In genomic region chr5:43227655-43228054, GRCh38 we compare ENCODE assay signal across 9 cellular contexts. TPM values are rescaled to one million over a fixed set of nuclear protein-coding genes. Genes with fewer than 3 reads are reported as not detected.
DNase-seq lines count a peak whose midpoint lies in the region; ATAC-seq, FAIRE-seq and TF ChIP-seq lines count a peak whose summit lies in the region.
"Had no signal": no experiment of that assay in that cellular context is flagged by ENCODE, and none has a peak within 500 bp of the region (broad histone marks: within the 10 kb centered on the region; RNA-seq: fewer than 3 reads in every experiment).

No MANE protein-coding gene starts in this region.

- no peak overlapping the region for H3K18ac ChIP-seq in H1 (ENCODE audit: extremely low read depth, low read length)

- no peak overlapping the region for H3K27ac ChIP-seq in H1 (ENCODE audit: low read depth, low read length)

- no peaks in the 10 kb centered on the region for H3K9me3 ChIP-seq in H1 (ENCODE audit: insufficient read depth in 2 of 2, low read depth in 1 of 2, low read length in 1 of 2)

- POLR2A ChIA-PET in H1 (lab: Charles Lee; ENCODE audit: partially characterized antibody), result no interaction called here

- no peak overlapping the region for H2BK15ac ChIP-seq in H1 (ENCODE audit: low read length)

- H3K27me3 ChIP-seq in H1 (replicated peaks in 1 of 4; ENCODE audit: control insufficient read depth in 3 of 4, extremely low read depth in 1 of 4, insufficient read depth in 3 of 4, low read length in 3 of 4), result no peaks in the 10 kb centered on the region

- H3K4me3 ChIP-seq in NB4 (ENCODE audit: low read depth, low read length) (no peak overlapping the region), H1 (ENCODE audit: extremely low read depth in 1 of 4, insufficient read depth in 2 of 4, low read depth in 3 of 4, low read length in 4 of 4) (no peak overlapping the region)

- no peak overlapping the region for H3K4me2 ChIP-seq in H1 (ENCODE audit: insufficient read depth in 1 of 2, low read depth in 2 of 2, low read length in 2 of 2)

- no peak overlapping the region for H3K56ac ChIP-seq in H1 (replicated peaks; ENCODE audit: insufficient read length, low read depth, low read length)

- TF ChIP-seq POLR2A in NB4 (IDR thresholded peaks at IDR 0.05; ENCODE audit: extremely low read depth, insufficient read length) (no peak), H1 (IDR thresholded peaks at IDR 0.05; ENCODE audit: control extremely low read depth in 1 of 2, low read depth in 2 of 2, low read length in 2 of 2) (no peak)

- no peak overlapping the region for H4K91ac ChIP-seq in H1 (replicated peaks; ENCODE audit: insufficient read length, low read length)

- no peak for TF ChIP-seq EP300 in H1 (IDR thresholded peaks at IDR 0.05; ENCODE audit: borderline replicate concordance in 1 of 2, low read depth in 2 of 2, low read length in 2 of 2)

- no peak overlapping the region for H2BK12ac ChIP-seq in H1 (ENCODE audit: low read depth, low read length)

- no peaks in the 10 kb centered on the region for H3K79me2 ChIP-seq in H1 (ENCODE audit: control insufficient read depth in 1 of 2, insufficient read depth in 2 of 2, low read length in 2 of 2)

- H3K14ac ChIP-seq in H1 (ENCODE audit: insufficient read length), result no peak overlapping the region

- ATAC-seq in GM21381 (IDR thresholded peaks at IDR 0.05; ENCODE audit: unreplicated experiment), result no peak
- ATAC-seq in HG03196 (IDR thresholded peaks at IDR 0.05; ENCODE audit: unreplicated experiment), result no peak

- no peak overlapping the region for H2BK120ac ChIP-seq in H1 (replicated peaks; ENCODE audit: low read depth, low read length)

- H3K79me1 ChIP-seq in H1 (ENCODE audit: low read depth, low read length), result no peaks in the 10 kb centered on the region

- H4K5ac ChIP-seq in H1 (ENCODE audit: insufficient read length, low read depth, low read length), result no peak overlapping the region

- DNase-seq in NCI-H146 (lab: John Stamatoyannopoulos, UW) (peak; percentile 15), NCI-H146 treated with DMSO at 0.1 percent for 48 hours (lab: John Stamatoyannopoulos, UW; ENCODE audit: unreplicated experiment) (no peak), NB4 (ENCODE audit: low read depth) (peak; percentile 37), H1 (ENCODE audit: low read depth in 1 of 2, low spot score in 2 of 2) (no peak), renal cortical epithelial cell (ENCODE audit: low read depth) (peak; percentile 49), GF-D8 (lab: John Stamatoyannopoulos, UW) (no peak)
- DNase-seq: head of caudate nucleus had no signal

- H2AK5ac ChIP-seq in H1 (ENCODE audit: low read depth, low read length), result no peak overlapping the region

- no peaks in the 10 kb centered on the region for H4K20me1 ChIP-seq in H1 (replicated peaks in 1 of 2; ENCODE audit: control insufficient read depth in 1 of 2, insufficient read depth in 2 of 2, low read length in 2 of 2)

- H3K4ac ChIP-seq in H1 (replicated peaks; ENCODE audit: insufficient read length, low read depth, low read length), result no peak overlapping the region

- TF ChIP-seq CTCF in NB4 (IDR thresholded peaks at IDR 0.05; ENCODE audit: low read depth, low read length), result peak; percentile 35
- peak in 1 of 3 experiments; percentile 34; a peak in 2 of 4 replicates for TF ChIP-seq CTCF in H1 (IDR thresholded peaks at IDR 0.05; ENCODE audit: control extremely low read depth in 1 of 3, insufficient read depth in 1 of 3, low read depth in 1 of 3, low read length in 3 of 3)

- peak; percentile 54 to 57 for TF ChIP-seq RAD21 in H1 (IDR thresholded peaks at IDR 0.05 in 1 of 2, conservative IDR thresholded peaks at IDR 0.05 in 1 of 2; ENCODE audit: low read depth in 2 of 2, low read length in 2 of 2)

- H3K36me3 ChIP-seq in H1 (ENCODE audit: control insufficient read depth in 2 of 4, insufficient read depth in 4 of 4, low read length in 3 of 4), result no peaks in the 10 kb centered on the region

- H2AFZ ChIP-seq in H1 (ENCODE audit: low read length), result no peak overlapping the region

- H3K23ac ChIP-seq in H1 (ENCODE audit: insufficient read length), result no peak overlapping the region

- H2BK5ac ChIP-seq in H1 (ENCODE audit: low read depth, low read length), result no peak overlapping the region

- no peak overlapping the region for H4K8ac ChIP-seq in H1 (ENCODE audit: extremely low read depth, insufficient read depth, low read length)

- CTCF ChIA-PET in H1 (lab: Charles Lee; ENCODE audit: partially characterized antibody), result interaction anchor here (0.7 to 6.2 kb wide), 11 partner anchors 9 to 296 kb away, joined by 3 to 46 read pairs (median 4); no protein-coding TSS in a partner anchor

- no peaks in the 10 kb centered on the region for H3K4me1 ChIP-seq in H1 (replicated peaks in 1 of 4; ENCODE audit: control insufficient read depth in 3 of 4, insufficient read depth in 4 of 4, low read length in 3 of 4)

- no peak for FAIRE-seq in H1 (lab: Jason Lieb, UNC)

- no peaks in the 10 kb centered on the region for H3K23me2 ChIP-seq in H1 (ENCODE audit: low read depth, low read length)

- H2BK20ac ChIP-seq in H1 (ENCODE audit: low read length), result no peak overlapping the region

- H3K9ac ChIP-seq in H1 (replicated peaks in 1 of 4; ENCODE audit: extremely low read depth in 1 of 4, low read depth in 3 of 4, low read length in 3 of 4), result no peak overlapping the region

- WGBS in H1 (ENCODE audit: extremely low coverage in 1 of 2, insufficient coverage in 1 of 2, insufficient read length in 1 of 2, insufficient replicate concordance in 2 of 2, low coverage in 1 of 2, low lambda C conversion rate in 2 of 2, missing lambda C conversion rate in 1 of 2), 2 experiments, result 76% methylated on average over 1 of the region's 1 CpG; no CpG with 5 or more reads in 1 of the 2 experiments

TF ChIP-seq in H1, 55 proteins besides CTCF, POLR2A, EP300 and RAD21 (continues in another document):
- TF ChIP-seq RBBP5 (IDR thresholded peaks at IDR 0.05; ENCODE audit: borderline replicate concordance, low read depth, low read length), result no peak
- no peak for TF ChIP-seq CBX5 (IDR thresholded peaks at IDR 0.05; ENCODE audit: low read depth, low read length)
- no peak for TF ChIP-seq RFX5 (IDR thresholded peaks at IDR 0.05; ENCODE audit: borderline replicate concordance, low read depth, low read length)
- TF ChIP-seq EZH2 (IDR thresholded peaks at IDR 0.05; ENCODE audit: low read depth, low read length, severe bottlenecking), result no peak
- TF ChIP-seq POLR2AphosphoS5 (IDR thresholded peaks at IDR 0.05; ENCODE audit: low read depth, low read length), result no peak
- TF ChIP-seq SUZ12 (IDR thresholded peaks at IDR 0.05; ENCODE audit: low read length), result no peak
- TF ChIP-seq PHF8 (conservative IDR thresholded peaks at IDR 0.05; ENCODE audit: low read depth, low read length), result no peak
- TF ChIP-seq TBP (IDR thresholded peaks at IDR 0.05; ENCODE audit: low read depth, low read length), result no peak
- no peak for TF ChIP-seq CHD2 (IDR thresholded peaks at IDR 0.05; ENCODE audit: low read length)
- no peak for TF ChIP-seq SIRT6 (IDR thresholded peaks at IDR 0.05; ENCODE audit: low read length)
- no peak for TF ChIP-seq BCL11A (IDR thresholded peaks at IDR 0.05; ENCODE audit: low read depth in 2 of 2, low read length in 2 of 2)
- no peak for TF ChIP-seq CBX8 (IDR thresholded peaks at IDR 0.05; ENCODE audit: borderline replicate concordance, low read depth, low read length)
- no peak for TF ChIP-seq SP1 (IDR thresholded peaks at IDR 0.05; ENCODE audit: low read depth, low read length)

RNA-seq across cellular contexts. Expression of gene NIM1K, which starts 35.6 kb away (rescaled TPM):
- not detected in 2 replicates for total RNA-seq in H1 (2021; fragmentation: NEBNext Ultra II Directional; extraction: Animal tissue kit (Norgen Biotek cat#: 25700))
- polyA plus RNA-seq in H1 (2011; rRNA removed), result not detected in 2 replicates
- 0.03 TPM for polyA plus RNA-seq in H1 (2011; cell fraction: cytosol; rRNA removed)
- 0.16 TPM for polyA plus RNA-seq in H1 (2011; cell fraction: nucleus; rRNA removed)
- not detected in 4 replicates for polyA plus RNA-seq in H1 (2012, experiment 1 of 2)
- not detected for polyA plus RNA-seq in H1 (2012, experiment 2 of 2)
- polyA plus RNA-seq in H1 (2013, experiment 1 of 2), result not detected
- 0.02 TPM for polyA plus RNA-seq in H1 (2013, experiment 2 of 2)
- polyA minus RNA-seq in H1 (2011; rRNA and poly(A)+ RNA removed), result not detected in 2 replicates
- not detected for polyA minus RNA-seq in H1 (2011; cell fraction: cytosol; rRNA and poly(A)+ RNA removed)
- not detected for polyA minus RNA-seq in H1 (2011; cell fraction: nucleus; rRNA and poly(A)+ RNA removed)
- total RNA-seq in renal cortical epithelial cell, result 0.80 TPM in 1 of 2 replicates, not detected in the other

Comparison
In these comparisons a context has a peak if more than half of its experiments do, and no peak if none do; other contexts are left out.
1. DNase-seq: peak in NCI-H146 (single experiment), NB4 (single experiment) and renal cortical epithelial cell (single experiment); none in NCI-H146 treated with DMSO at 0.1 percent for 48 hours (single experiment), H1 (0 of 2) and GF-D8 (single experiment).